Comparison of ENCODE assay signal across 8 cellular contexts in the genomic region with DNA sequence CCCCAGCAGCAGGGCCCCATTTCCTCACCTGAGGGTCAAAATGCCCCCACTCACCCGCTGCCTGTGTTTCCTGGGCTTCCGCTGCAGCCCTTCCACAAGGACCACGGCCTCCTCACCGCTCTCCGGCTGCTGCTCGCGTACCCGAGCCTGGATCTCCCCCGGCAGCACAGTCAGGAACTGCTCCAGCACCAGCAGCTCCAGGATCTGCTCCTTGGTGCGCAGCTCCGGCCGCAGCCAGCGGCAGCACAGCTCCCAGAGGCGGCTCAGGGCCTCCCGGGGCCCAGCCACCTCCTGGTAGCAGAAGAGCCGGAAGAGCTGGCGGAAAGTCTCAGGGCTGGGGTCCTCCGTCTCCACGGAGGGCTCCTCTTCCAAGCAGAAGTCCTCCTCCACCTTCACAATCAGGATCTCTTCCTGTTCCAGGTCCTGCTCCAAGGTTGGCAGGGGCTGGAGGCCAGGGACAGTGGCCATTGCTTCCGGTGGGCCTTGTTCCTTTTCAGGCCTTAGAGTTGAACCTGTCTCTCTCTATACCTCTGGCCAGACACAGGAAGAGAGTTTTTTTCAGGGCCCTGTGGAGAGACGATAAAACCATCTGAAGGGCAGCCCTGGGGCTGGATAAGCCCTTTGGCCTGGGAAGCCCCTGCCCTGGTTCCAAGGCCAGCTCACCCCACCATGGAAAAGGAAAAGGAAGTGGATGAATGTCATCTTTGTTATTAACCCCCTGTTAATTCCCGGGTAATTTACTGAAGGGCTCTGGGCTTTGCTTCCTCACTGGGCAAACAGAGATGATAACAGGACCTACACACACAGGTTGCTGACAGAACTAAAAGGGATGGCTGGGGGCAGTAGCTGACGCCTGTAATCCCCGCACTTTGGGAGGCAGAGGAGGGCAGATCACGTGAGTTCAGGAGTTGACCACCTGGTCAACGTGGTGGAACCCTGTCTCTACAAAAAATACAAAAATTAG. TPM values are rescaled to one million over a fixed set of nuclear protein-coding genes. Genes with fewer than 3 reads are reported as not detected.
DNase-seq lines count a peak whose midpoint lies in the region; ATAC-seq and TF ChIP-seq lines count a peak whose summit lies in the region.

No MANE protein-coding gene starts in this region.

- H3K9ac ChIP-seq in SK-N-SH (peak overlapping the region; percentile 97), iPS-18a (ENCODE audit: low read length) (peak overlapping the region; percentile 73)

- H3K9me3 ChIP-seq in SK-N-SH = no peaks in the 10 kb centered on the region
- H3K9me3 ChIP-seq in iPS-18a (ENCODE audit: control insufficient read depth, low read depth, low read length) = no peaks in the 10 kb centered on the region
- no peaks in the 10 kb centered on the region for H3K9me3 ChIP-seq in stomach

- POLR2A ChIA-PET in SK-N-SH (lab: Yijun Ruan, JAX) = interaction anchor here (1.3 kb wide), 1 partner anchor 10 kb away, joined by 4 read pairs; no protein-coding TSS in a partner anchor

- DNase-seq in SK-N-SH (no peak), stomach (no peak), NOMO-1 treated with DMSO at 0.1 percent for 48 hours (lab: John Stamatoyannopoulos, UW; ENCODE audit: unreplicated experiment) (no peak), NCI-H2227 (lab: John Stamatoyannopoulos, UW; ENCODE audit: unreplicated experiment) (no peak)

- no peaks in the 10 kb centered on the region for H3K27me3 ChIP-seq in SK-N-SH (ENCODE audit: insufficient read depth)
- H3K27me3 ChIP-seq in iPS-18a (ENCODE audit: control insufficient read depth, insufficient read depth, low read length) = no peaks in the 10 kb centered on the region
- H3K27me3 ChIP-seq in stomach = no peaks in the 10 kb centered on the region

- peak overlapping the region; percentile 97 for H3K4me3 Mint-ChIP-seq in activated T-helper 17 cell treated with anti-CD3 and anti-CD28 coated beads, Interleukin-2, amount 50 U/mL, for 72 hours

- TF ChIP-seq CTCF in SK-N-SH (IDR thresholded peaks at IDR 0.05) (no peak), stomach (IDR thresholded peaks at IDR 0.05) (no peak)

- H3K9me3 Mint-ChIP-seq in activated T-helper 17 cell treated with anti-CD3 and anti-CD28 coated beads, Interleukin-2, amount 50 U/mL, for 72 hours = no peaks in the 10 kb centered on the region

- H4K20me1 ChIP-seq in SK-N-SH (ENCODE audit: insufficient read depth) = no peaks in the 10 kb centered on the region

- peaks cover 40% of the 10 kb centered on the region for H3K79me2 ChIP-seq in SK-N-SH (ENCODE audit: insufficient read depth)

- no peak for TF ChIP-seq RAD21 in SK-N-SH (IDR thresholded peaks at IDR 0.05; ENCODE audit: low read length)

- H3K27ac Mint-ChIP-seq in activated T-helper 17 cell treated with anti-CD3 and anti-CD28 coated beads, Interleukin-2, amount 50 U/mL, for 72 hours = peak overlapping the region; percentile 83

- H3K4me1 Mint-ChIP-seq in activated T-helper 17 cell treated with anti-CD3 and anti-CD28 coated beads, Interleukin-2, amount 50 U/mL, for 72 hours = peaks cover 11% of the 10 kb centered on the region

- peaks cover 33% of the 10 kb centered on the region for H3K36me3 Mint-ChIP-seq in activated T-helper 17 cell treated with anti-CD3 and anti-CD28 coated beads, Interleukin-2, amount 50 U/mL, for 72 hours (ENCODE audit: low read depth)

- H3K27ac ChIP-seq in SK-N-SH (ENCODE audit: low read depth in 2 of 2, low read length in 1 of 2) (peak overlapping the region in 1 of 2 experiments; percentile 61; a peak in 1 of 4 replicates), iPS-18a (ENCODE audit: low read length) (no peak overlapping the region), stomach (peak overlapping the region in 4 of 5 donors; percentile 90 to 94 (median 92))

- CTCF ChIA-PET in SK-N-SH (lab: Yijun Ruan, JAX) = no interaction called here

- peaks cover 6% of the 10 kb centered on the region for H3F3A ChIP-seq in SK-N-SH (replicated peaks; ENCODE audit: insufficient read depth)

- no peaks in the 10 kb centered on the region for H3K9me2 ChIP-seq in SK-N-SH

- TF ChIP-seq EP300 in SK-N-SH (IDR thresholded peaks at IDR 0.05; ENCODE audit: borderline replicate concordance in 1 of 2, low read depth in 1 of 2, low read length in 1 of 2) (no peak), stomach (IDR thresholded peaks at IDR 0.05) (no peak)

- no peak for ATAC-seq in SK-N-SH treated with all-trans-retinoic acid at 6 μM for 48 hours
- no peak for ATAC-seq in activated T-helper 17 cell treated with anti-CD3 and anti-CD28 coated beads, Interleukin-2, amount 50 U/mL, for 72 hours (replicated peaks)
- no peak for ATAC-seq in HG03457 (IDR thresholded peaks at IDR 0.05; ENCODE audit: unreplicated experiment)

- no peaks in the 10 kb centered on the region for H3K27me3 Mint-ChIP-seq in activated T-helper 17 cell treated with anti-CD3 and anti-CD28 coated beads, Interleukin-2, amount 50 U/mL, for 72 hours

- H3K4me3 ChIP-seq in SK-N-SH (ENCODE audit: low read depth in 2 of 2, low read length in 1 of 2) (peak overlapping the region; percentile 71 to 94), iPS-18a (ENCODE audit: low read length) (peak overlapping the region; percentile 78), stomach (peak overlapping the region; percentile 87 to 100 (median 98))

- 69% methylated on average over 19 of the region's 26 CpGs for WGBS in SK-N-SH (ENCODE audit: low lambda C conversion rate)
- 68 to 75% (median 70%) methylated on average over 25 to 26 of the region's 26 CpGs for WGBS in stomach, 5 donors

- no peak for TF ChIP-seq POLR2A in stomach (IDR thresholded peaks at IDR 0.05)

- H2AFZ ChIP-seq in SK-N-SH (ENCODE audit: low read depth) = no peak overlapping the region

- intact Hi-C loops in stomach (cut with DNase I; ENCODE audit: low total_unique reads) = no loop called here

- peak overlapping the region; percentile 84 for H3K4me2 ChIP-seq in SK-N-SH

- H3K4me1 ChIP-seq in SK-N-SH (ENCODE audit: control insufficient read depth in 1 of 2, insufficient read depth in 2 of 2, low read depth in 1 of 2, low read length in 1 of 2) = peaks cover 5 to 18% of the 10 kb centered on the region in 2 experiments; a peak in 2 of 4 replicates
- H3K4me1 ChIP-seq in iPS-18a (ENCODE audit: control insufficient read depth, low read depth, low read length) = peaks cover 8% of the 10 kb centered on the region
- peaks cover 24 to 52% (median 45%) of the 10 kb centered on the region in 4 donors for H3K4me1 ChIP-seq in stomach

- peaks cover 5 to 25% of the 10 kb centered on the region in 2 experiments for H3K36me3 ChIP-seq in SK-N-SH (replicated peaks in 1 of 2; ENCODE audit: control insufficient read depth in 1 of 2, insufficient read depth in 2 of 2, low read length in 1 of 2)
- peaks cover 28% of the 10 kb centered on the region for H3K36me3 ChIP-seq in iPS-18a (ENCODE audit: control insufficient read depth, low read depth, low read length)
- peaks cover 30 to 49% (median 49%) of the 10 kb centered on the region in 4 donors for H3K36me3 ChIP-seq in stomach

TF ChIP-seq in SK-N-SH, 30 proteins besides CTCF, POLR2A, EP300 and RAD21 (continues in another document):
- no peak for TF ChIP-seq RCOR1 (IDR thresholded peaks at IDR 0.05; ENCODE audit: low read length)
- no peak for TF ChIP-seq SMC3 (IDR thresholded peaks at IDR 0.05; ENCODE audit: low read depth, low read length)
- no peak for TF ChIP-seq NFIC (IDR thresholded peaks at IDR 0.05; ENCODE audit: borderline replicate concordance)
- no peak for TF ChIP-seq YY1 (IDR thresholded peaks at IDR 0.05; ENCODE audit: low read depth)

TF ChIP-seq in SK-N-SH treated with all-trans-retinoic acid at 6 μM for 48 hours, 23 proteins besides CTCF, POLR2A, EP300 and RAD21 (continues in another document):
- TF ChIP-seq ISL1 (CRISPR knock-in tag; IDR thresholded peaks at IDR 0.05) = no peak

RNA-seq across cellular contexts. Expression of a gene that starts 1.2 kb away (rescaled TPM):
- 6.3 and 8.2 TPM in 2 replicates for polyA plus RNA-seq in SK-N-SH (2012; rRNA removed)
- 1.7 and 3.7 TPM in 2 replicates for polyA plus RNA-seq in SK-N-SH (2012; cell fraction: cytosol; rRNA removed)
- 28.9 and 36.0 TPM in 2 replicates for polyA plus RNA-seq in SK-N-SH (2012; cell fraction: nucleus; rRNA removed)
- total RNA-seq in activated T-helper 17 cell treated with anti-CD3 and anti-CD28 coated beads, Interleukin-2, amount 50 U/mL, for 72 hours = 10 to 100 TPM in 1 of 2 donors, 1 to 10 TPM in 1; 9.7 to 12.5 TPM
- 10 to 100 TPM in 2 of 5 donors, 1 to 10 TPM in 2, under 1 TPM in 1; 0.45 to 19.3 (median 10.0) TPM for total RNA-seq in stomach
- polyA plus RNA-seq in stomach = 1 to 10 TPM; 1.8 to 4.3 (median 4.0) TPM

RNA-seq across cellular contexts. Expression of a gene that starts 22.4 kb away (rescaled TPM):
- polyA plus RNA-seq in SK-N-SH (2012; rRNA removed) = 0.07 TPM in 1 of 2 replicates, not detected in the other
- polyA plus RNA-seq in SK-N-SH (2012; cell fraction: cytosol; rRNA removed) = not detected in 2 replicates
- 0.10 and 0.49 TPM in 2 replicates for polyA plus RNA-seq in SK-N-SH (2012; cell fraction: nucleus; rRNA removed)
- total RNA-seq in activated T-helper 17 cell treated with anti-CD3 and anti-CD28 coated beads, Interleukin-2, amount 50 U/mL, for 72 hours = not detected
- total RNA-seq in stomach = not detected
- not detected for polyA plus RNA-seq in stomach

RNA-seq across cellular contexts. Expression of a gene that starts 29.4 kb away (rescaled TPM):
- polyA plus RNA-seq in SK-N-SH (2012; rRNA removed) = not detected in 2 replicates
- not detected in 2 replicates for polyA plus RNA-seq in SK-N-SH (2012; cell fraction: cytosol; rRNA removed)
- not detected in 2 replicates for polyA plus RNA-seq in SK-N-SH (2012; cell fraction: nucleus; rRNA removed)
- total RNA-seq in activated T-helper 17 cell treated with anti-CD3 and anti-CD28 coated beads, Interleukin-2, amount 50 U/mL, for 72 hours = not detected
- total RNA-seq in stomach = 100 to 1,000 TPM in 3 of 5 donors, 10 to 100 TPM in 2; 20.5 to 732 (median 131) TPM
- 1,000 to 10,000 TPM in 2 of 3 donors, 100 to 1,000 TPM in 1; 481 to 1,027 (median 1,002) TPM for polyA plus RNA-seq in stomach

RNA-seq across cellular contexts. Expression of a gene that starts 31.5 kb away (rescaled TPM):
- polyA plus RNA-seq in SK-N-SH (2012; rRNA removed) (2.4 and 3.1 TPM in 2 replicates), stomach (1 to 10 TPM in 1 of 3 donors, under 1 TPM in 1, not detected in 1; 0.68 to 1.2 TPM)
- polyA plus RNA-seq in SK-N-SH (2012; cell fraction: cytosol; rRNA removed) = 1.7 and 2.1 TPM in 2 replicates
- 2.5 and 3.1 TPM in 2 replicates for polyA plus RNA-seq in SK-N-SH (2012; cell fraction: nucleus; rRNA removed)
- not detected for total RNA-seq in activated T-helper 17 cell treated with anti-CD3 and anti-CD28 coated beads, Interleukin-2, amount 50 U/mL, for 72 hours
- 1 to 10 TPM in 1 of 5 donors, not detected in 4; 1.8 TPM for total RNA-seq in stomach

RNA-seq across cellular contexts. Expression of a gene that starts 31.7 kb away (rescaled TPM):
- polyA plus RNA-seq in SK-N-SH (2012; rRNA removed) = 42.2 and 43.9 TPM in 2 replicates
- polyA plus RNA-seq in SK-N-SH (2012; cell fraction: cytosol; rRNA removed) = 15.6 and 21.8 TPM in 2 replicates
- polyA plus RNA-seq in SK-N-SH (2012; cell fraction: nucleus; rRNA removed) = 145 and 161 TPM in 2 replicates
- total RNA-seq in activated T-helper 17 cell treated with anti-CD3 and anti-CD28 coated beads, Interleukin-2, amount 50 U/mL, for 72 hours = 10 to 100 TPM; 14.0 to 15.7 TPM
- 100 to 1,000 TPM in 1 of 5 donors, 10 to 100 TPM in 4; 11.6 to 183 (median 33.5) TPM for total RNA-seq in stomach
- polyA plus RNA-seq in stomach = 10 to 100 TPM; 16.2 to 25.0 (median 24.3) TPM

Comparison
In these comparisons a context has a peak if more than half of its experiments do, and no peak if none do; other contexts are left out.
1. RNA of a gene that starts 29.4 kb away (total RNA-seq): 20.5 to 732 TPM in stomach; not detected in activated T-helper 17 cell treated with anti-CD3 and anti-CD28 coated beads, Interleukin-2, amount 50 U/mL, for 72 hours; every median in the first group is over 10 times any median in the second.
2. Peak in every context shown above with its lines, with median percentiles within 50 percentile points of each other: H3K4me3 ChIP-seq.